1 cellular context compared by ENCODE assay signal in genomic region chr1:101206139-101206538, GRCh38.
TF ChIP-seq lines count a peak whose summit lies in the region.
"Not testable (repeated sequence)": the region's sequence is repeated elsewhere in the genome, so short reads cannot be mapped to it uniquely, and the experiment has no call there.

No MANE protein-coding gene starts in this region.

TF ChIP-seq in K562, 482 proteins besides CTCF, POLR2A, EP300 and RAD21:
- TF ChIP-seq ATF3 (IDR thresholded peaks at IDR 0.05) (peak; percentile 71), CEBPG (CRISPR knock-in tag; IDR thresholded peaks at IDR 0.05) (peak; percentile 53; the same call in 1 of the 2 replicates), CEBPG (tag; conservative IDR thresholded peaks at IDR 0.05 in 1 of 2, IDR thresholded peaks at IDR 0.05 in 1 of 2) (peak; percentile 64 to 82)
- not testable (repeated sequence) for TF ChIP-seq ATF3 (CRISPR knock-in tag; conservative IDR thresholded peaks at IDR 0.05)
TF ChIP-seq in K562: peak in this region for 2; not testable (repeated sequence) for 480.
